Comparison of ENCODE assay signal across 8 cellular contexts in genomic region chr9:178970-179383, GRCh38. TPM values are rescaled to one million over a fixed set of nuclear protein-coding genes. Genes with fewer than 3 reads are reported as not detected.
DNase-seq lines count a peak whose midpoint lies in the region; TF ChIP-seq lines count a peak whose summit lies in the region.
"Not testable (repeated sequence)": the region's sequence is repeated elsewhere in the genome, so short reads cannot be mapped to it uniquely, and the experiment has no call there.

Gene ZNG1A, minus strand, starts transcription at chr9:179056. Its CDS starts 87 bp downstream, at chr9:178969.

- WGBS in lower leg skin, 2 donors, result 0% methylated on average over 1 of the region's 32 CpGs; no CpG with 5 or more reads in 1 of the 2 donors

- not testable (repeated sequence) for H3K36me3 ChIP-seq in skeletal muscle tissue (ENCODE audit: control insufficient read depth in 3 of 3, insufficient read depth in 3 of 3, low read length in 3 of 3)

- H3K27me3 Mint-ChIP-seq in endothelial cell (ENCODE audit: unreplicated experiment), result not testable (repeated sequence)

- peak within 1 kb of the TSS; percentile 86 for H3K27ac Mint-ChIP-seq in endothelial cell (ENCODE audit: unreplicated experiment)

- H3K4me1 ChIP-seq in skeletal muscle tissue (ENCODE audit: control insufficient read depth in 3 of 3, insufficient read depth in 3 of 3, low read length in 3 of 3), result not testable (repeated sequence)

- H3K4me1 Mint-ChIP-seq in endothelial cell (ENCODE audit: unreplicated experiment), result not testable (repeated sequence)

- not testable (repeated sequence) for H3K9me3 Mint-ChIP-seq in endothelial cell (ENCODE audit: unreplicated experiment)

- not testable (repeated sequence) for H3K36me3 Mint-ChIP-seq in endothelial cell (ENCODE audit: low read depth, unreplicated experiment)

- peak within 1 kb of the TSS; percentile 94 for H3K4me3 Mint-ChIP-seq in endothelial cell (ENCODE audit: unreplicated experiment)

- not testable (repeated sequence) for H3K9me3 ChIP-seq in skeletal muscle tissue (ENCODE audit: control insufficient read depth in 3 of 3, low read length in 3 of 3)

- H3K4me3 ChIP-seq in lower leg skin (ENCODE audit: low read depth, poor library complexity, severe bottlenecking), result not testable (repeated sequence)
- H3K4me3 ChIP-seq in skeletal muscle tissue (ENCODE audit: low read length in 3 of 3), result peak within 1 kb of the TSS; percentile 67 to 74 (median 70)

- peak within 1 kb of the TSS in 2 of 3 donors; percentile 38 to 61 for H3K9ac ChIP-seq in skeletal muscle tissue (ENCODE audit: low read depth in 1 of 3, low read length in 3 of 3)

- DNase-seq in ELF-1 (ENCODE audit: low read depth, low spot score) (peak; percentile 84), NCI-H1930 (lab: John Stamatoyannopoulos, UW) (peak; percentile 74 to 85), endothelial cell (ENCODE audit: low spot score) (peak; percentile 74), lower leg skin (ENCODE audit: low spot score in 2 of 2) (peak in 1 of 2 donors; percentile 55)
- peak; percentile 71 for DNase-seq in activated effector memory CD4-positive, alpha-beta T cell treated with Interleukin-2 at 50 U/mL for 16 hours

- TF ChIP-seq CTCF in endothelial cell (IDR thresholded peaks at IDR 0.05; ENCODE audit: unreplicated experiment); lower leg skin (IDR thresholded peaks at IDR 0.05): not testable (repeated sequence)

- intact Hi-C loops in T-helper 2 cell treated with Interferon-gamma antibody and Interleukin-4, amounts not matched to agents 100 ng/mL and 5 ng/mL, for 36 hours (cut with micrococcal nuclease); lower leg skin (cut with DNase I; ENCODE audit: low total_unique reads): not testable (repeated sequence)

- TF ChIP-seq POLR2A in lower leg skin (IDR thresholded peaks at IDR 0.05), result not testable (repeated sequence)

- H3K27ac ChIP-seq in skeletal muscle tissue (ENCODE audit: low read depth, low read length); temporal lobe (ENCODE audit: low read depth, low read length): not testable (repeated sequence)

- H3K27me3 ChIP-seq in skeletal muscle tissue (ENCODE audit: control insufficient read depth in 3 of 3, insufficient read depth in 3 of 3, low read length in 3 of 3), result not testable (repeated sequence)

RNA-seq across cellular contexts. Expression of gene ZNG1A, which starts in this region (rescaled TPM):
- 23.3 and 25.4 TPM in 2 replicates for total RNA-seq in T-helper 2 cell treated with Interferon-gamma antibody and Interleukin-4, amounts not matched to agents 100 ng/mL and 5 ng/mL, for 36 hours
- total RNA-seq in endothelial cell (ENCODE audit: unreplicated experiment), result 46.7 TPM
- total RNA-seq in lower leg skin, result 10 to 100 TPM; 26.8 to 37.2 (median 31.8) TPM
- 25.1 TPM for total RNA-seq in skeletal muscle tissue
- total RNA-seq in temporal lobe, result 38.4 TPM
